17 cellular contexts compared by ENCODE assay signal in genomic region chr4:139282375-139283075, GRCh38. TPM values are rescaled to one million over a fixed set of nuclear protein-coding genes. Genes with fewer than 3 reads are reported as not detected.
DNase-seq lines count a peak whose midpoint lies in the region; ATAC-seq and TF ChIP-seq lines count a peak whose summit lies in the region.
"Had no signal": no experiment of that assay in that cellular context is flagged by ENCODE, and none has a peak within 500 bp of the region (broad histone marks: within the 10 kb centered on the region; RNA-seq: fewer than 3 reads in every experiment).

No MANE protein-coding gene starts in this region.

- H3K4ac ChIP-seq in mesenchymal stem cell (ENCODE audit: low read depth in 1 of 2, low read length in 2 of 2), result no peak overlapping the region

- H2BK12ac ChIP-seq in mesenchymal stem cell (ENCODE audit: low read length in 2 of 2), result no peak overlapping the region

- H2AFZ ChIP-seq in mesenchymal stem cell (ENCODE audit: low read depth, low read length), result no peak overlapping the region

- no peak overlapping the region for H2AK5ac ChIP-seq in mesenchymal stem cell (ENCODE audit: low read length, severe bottlenecking)

- 60% methylated on average over 4 of the region's 5 CpGs for WGBS in mesenchymal stem cell

- H3K18ac ChIP-seq in mesenchymal stem cell (ENCODE audit: low read depth in 1 of 2, low read length in 2 of 2), result no peak overlapping the region

- H3K9me3 ChIP-seq in mesenchymal stem cell (ENCODE audit: control insufficient read depth, low read length), result no peaks in the 10 kb centered on the region

- no peak overlapping the region for H3K14ac ChIP-seq in mesenchymal stem cell (ENCODE audit: low read length in 2 of 2)

- H4K8ac ChIP-seq in mesenchymal stem cell (ENCODE audit: low read length), result no peak overlapping the region

- no peaks in the 10 kb centered on the region for H3K36me3 ChIP-seq in mesenchymal stem cell (ENCODE audit: control insufficient read depth in 1 of 2, insufficient read depth in 2 of 2, low read depth in 1 of 2, low read length in 2 of 2)

- no peak overlapping the region for H3K4me2 ChIP-seq in mesenchymal stem cell (ENCODE audit: low read length, poor library complexity, severe bottlenecking)

- no peak for ATAC-seq in GM18909 (IDR thresholded peaks at IDR 0.05; ENCODE audit: poor library complexity, unreplicated experiment)

- peaks cover 0 to 3% of the 10 kb centered on the region in 2 experiments for H3K27me3 ChIP-seq in mesenchymal stem cell (ENCODE audit: control insufficient read depth in 1 of 2, insufficient read depth in 1 of 2, low read length in 2 of 2)

- H3K4me3 ChIP-seq in cardiac fibroblast (replicated peaks in 1 of 2; ENCODE audit: low read depth in 2 of 2, low read length in 2 of 2), result no peak overlapping the region
- no peak overlapping the region for H3K4me3 ChIP-seq in mesenchymal stem cell (ENCODE audit: insufficient read depth in 1 of 2, low read depth in 1 of 2, low read length in 2 of 2)

- peaks cover 4% of the 10 kb centered on the region for H3K79me1 ChIP-seq in mesenchymal stem cell (replicated peaks; ENCODE audit: low read length, poor library complexity, severe bottlenecking)

- no peak overlapping the region for H2BK5ac ChIP-seq in mesenchymal stem cell (ENCODE audit: low read depth, low read length, poor library complexity, severe bottlenecking)

- no peak overlapping the region for H3K9ac ChIP-seq in mesenchymal stem cell (ENCODE audit: low read length)

- no peak overlapping the region for H2BK15ac ChIP-seq in mesenchymal stem cell (ENCODE audit: low read depth, poor library complexity, severe bottlenecking)

- peaks cover 7% of the 10 kb centered on the region for H3K4me1 ChIP-seq in mesenchymal stem cell (ENCODE audit: control insufficient read depth, insufficient read depth, low read depth, low read length)

- no peak overlapping the region for H3K27ac ChIP-seq in mesenchymal stem cell (ENCODE audit: low read length, poor library complexity, severe bottlenecking)

- H3K23ac ChIP-seq in mesenchymal stem cell (ENCODE audit: low read length in 2 of 2), result no peak overlapping the region

- no peak overlapping the region for H4K91ac ChIP-seq in mesenchymal stem cell (ENCODE audit: low read length)

- DNase-seq in AG08395 (ENCODE audit: low spot score), result peak; percentile 19
- peak; percentile 43 for DNase-seq in NCI-H226
- peak; percentile 24 to 41 for DNase-seq in cardiac fibroblast (ENCODE audit: low read depth in 2 of 2)
- peak; percentile 16 for DNase-seq in mesenchymal stem cell
- no peak for DNase-seq in NCI-H1092 treated with DMSO at 0.1 percent for 48 hours (lab: John Stamatoyannopoulos, UW)
- no peak for DNase-seq in Ammon's horn (ENCODE audit: low spot score)
- no peak for DNase-seq in effector CD8-positive, alpha-beta T cell (lab: John Stamatoyannopoulos, UW)
- DNase-seq: AML-193; CD4-positive, alpha-beta T cell; DMS79 treated with DMSO at 0.1 percent for 48 hours; H9; NCI-H1417 treated with DMSO at 0.1 percent for 48 hours; NCI-H2029; NCI-H2171 treated with DMSO at 0.1 percent for 48 hours; NCI-H510A treated with DMSO at 0.1 percent for 48 hours; SW 1271 had no signal

- no peak overlapping the region for H2BK120ac ChIP-seq in mesenchymal stem cell (ENCODE audit: low read depth, low read length)

- TF ChIP-seq CTCF in cardiac fibroblast (IDR thresholded peaks at IDR 0.05; ENCODE audit: low read depth, low read length), result no peak

RNA-seq across cellular contexts. Expression of gene MGARP, which starts 2.5 kb away (rescaled TPM):
- 2.7 TPM for polyA plus RNA-seq in mesenchymal stem cell (2013, experiment 1 of 2)
- polyA plus RNA-seq in mesenchymal stem cell (2013, experiment 2 of 2), result 3.1 TPM

RNA-seq across cellular contexts. Expression of gene NAA15, which starts 18.8 kb away (rescaled TPM):
- polyA plus RNA-seq in mesenchymal stem cell (2013, experiment 1 of 2), result 16.2 TPM
- polyA plus RNA-seq in mesenchymal stem cell (2013, experiment 2 of 2), result 16.5 TPM

RNA-seq across cellular contexts. Expression of gene NDUFC1, which starts 19.8 kb away (rescaled TPM):
- 146 TPM for polyA plus RNA-seq in mesenchymal stem cell (2013, experiment 1 of 2)
- polyA plus RNA-seq in mesenchymal stem cell (2013, experiment 2 of 2), result 148 TPM

Comparison
In these comparisons a context has a peak if more than half of its experiments do, and no peak if none do; other contexts are left out.
1. DNase-seq: peak in AG08395 (single experiment), NCI-H226 (single experiment), cardiac fibroblast (2 of 2) and mesenchymal stem cell (single experiment); none in NCI-H1092 treated with DMSO at 0.1 percent for 48 hours (single experiment), Ammon's horn (single experiment) and effector CD8-positive, alpha-beta T cell (single experiment).